In the genomic region with DNA sequence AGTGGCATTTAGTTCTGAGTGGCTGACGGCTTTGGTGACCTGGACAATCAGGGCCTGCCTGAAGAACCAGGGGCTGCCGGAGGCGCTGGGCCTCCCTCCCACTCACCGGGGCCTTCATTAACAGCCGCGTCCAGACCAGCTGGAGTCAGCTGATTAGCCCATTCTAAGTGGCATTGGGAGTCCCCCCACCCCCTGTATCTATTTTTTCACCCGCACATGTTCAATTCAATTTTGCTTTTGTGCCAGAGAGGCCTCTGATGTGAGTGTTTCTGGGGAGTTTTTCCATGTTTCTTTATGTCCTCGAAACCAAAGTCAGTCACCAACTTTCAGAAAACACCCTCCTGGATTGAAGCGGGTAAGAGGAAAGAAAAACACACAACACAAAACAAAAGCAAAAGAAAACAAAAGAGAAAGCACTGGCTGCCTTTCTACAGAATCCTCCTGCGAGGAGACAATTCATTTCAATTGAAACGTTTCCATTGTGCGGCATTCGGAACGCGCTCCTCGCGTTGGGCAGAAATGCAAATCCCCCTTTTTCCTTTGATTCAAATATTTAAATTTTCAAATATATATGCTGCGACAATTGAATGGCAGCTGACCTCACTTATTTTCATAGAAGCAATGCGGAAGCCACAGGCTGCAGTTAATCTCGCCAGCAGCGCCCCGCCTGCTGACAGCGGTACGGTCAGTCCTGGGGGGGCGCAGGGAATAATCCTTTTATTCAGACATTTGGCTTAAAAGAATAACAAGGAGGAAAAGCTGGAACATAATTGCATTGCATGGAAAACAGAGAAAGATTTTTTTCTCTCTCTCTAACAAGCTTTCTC, we compare ENCODE assay signal across 14 cellular contexts. TPM values are rescaled to one million over a fixed set of nuclear protein-coding genes. Genes with fewer than 3 reads are reported as not detected.
DNase-seq lines count a peak whose midpoint lies in the region; ATAC-seq and TF ChIP-seq lines count a peak whose summit lies in the region.
"Had no signal": no experiment of that assay in that cellular context is flagged by ENCODE, and none has a peak within 500 bp of the region (broad histone marks: within the 10 kb centered on the region; RNA-seq: fewer than 3 reads in every experiment).

No MANE protein-coding gene starts in this region.

- no peak for ATAC-seq in HG02571 (IDR thresholded peaks at IDR 0.05; ENCODE audit: unreplicated experiment)
- ATAC-seq: CD8-positive, alpha-beta T cell; PC-3 had no signal

- H3K4me1 ChIP-seq in HUES48 (ENCODE audit: control insufficient read depth, insufficient read depth, low read length) (peaks cover 34% of the 10 kb centered on the region), smooth muscle cell (ENCODE audit: low read depth) (peaks cover 16% of the 10 kb centered on the region), Caco-2 (peaks cover 5% of the 10 kb centered on the region)

- H4K20me1 ChIP-seq in smooth muscle cell (ENCODE audit: low read depth) = no peaks in the 10 kb centered on the region

- H3K79me2 ChIP-seq in smooth muscle cell (ENCODE audit: low read depth) = no peaks in the 10 kb centered on the region

- TF ChIP-seq CTCF in smooth muscle cell (IDR thresholded peaks at IDR 0.05; ENCODE audit: borderline replicate concordance, insufficient read depth, poor library complexity, severe bottlenecking) (no peak), Caco-2 (IDR thresholded peaks at IDR 0.05; ENCODE audit: insufficient read depth in 1 of 2, low read depth in 1 of 2, low read length in 1 of 2, severe bottlenecking in 1 of 2, unreplicated experiment in 1 of 2) (no peak)

- H3K27me3 Mint-ChIP-seq in Caco-2 (ENCODE audit: insufficient read depth, unreplicated experiment) = no peaks in the 10 kb centered on the region

- no peaks in the 10 kb centered on the region for H3F3A ChIP-seq in smooth muscle cell (ENCODE audit: low read depth)

- H3K9ac ChIP-seq in HUES48 (ENCODE audit: low read depth, low read length) (no peak overlapping the region), smooth muscle cell (ENCODE audit: low read depth) (no peak overlapping the region)

- H3K27ac ChIP-seq in HUES48 (ENCODE audit: low read depth, low read length) (no peak overlapping the region), angular gyrus (ENCODE audit: low read depth, low read length) (peak overlapping the region; percentile 92), smooth muscle cell (ENCODE audit: low read depth) (no peak overlapping the region)

- no peak overlapping the region for H3K27ac Mint-ChIP-seq in Caco-2 (ENCODE audit: unreplicated experiment)
- H3K27ac Mint-ChIP-seq: activated T-helper 1 cell treated with anti-CD3 and anti-CD28 coated beads, Interleukin-12 subunit alpha, Interleukin-12 subunit beta, Interleukin-2, Interleukin-4 antibody, amounts not matched to agents 30 ng/mL and 10 ng/mL and 1 ng/mL, durations not matched to agents 14 hours and 24 hours and 36 hours; CD8-positive, alpha-beta T cell had no signal

- H3K4me2 ChIP-seq in smooth muscle cell = peak overlapping the region; percentile 79

- H3K36me3 Mint-ChIP-seq in Caco-2 (ENCODE audit: insufficient read depth, unreplicated experiment) = peaks cover 10% of the 10 kb centered on the region
- H3K36me3 Mint-ChIP-seq: CD8-positive, alpha-beta T cell had no signal

- POLR2A ChIA-PET in Caco-2 (lab: Charles Lee) = no interaction called here

- H3K9me3 ChIP-seq in HUES48 (ENCODE audit: control insufficient read depth, insufficient read depth, low read length) = no peaks in the 10 kb centered on the region
- H3K9me3 ChIP-seq in smooth muscle cell (replicated peaks; ENCODE audit: low read depth) = no peaks in the 10 kb centered on the region
- H3K9me3 ChIP-seq in Caco-2 = no peaks in the 10 kb centered on the region

- H3K4me3 ChIP-seq in HUES48 (ENCODE audit: low read depth, low read length) (peak overlapping the region; percentile 22; the same call in 1 of the 2 replicates), smooth muscle cell (peak overlapping the region; percentile 31), Caco-2 (ENCODE audit: low read depth, low read length) (no peak overlapping the region)

- peaks cover 89% of the 10 kb centered on the region for H3K27me3 ChIP-seq in HUES48 (ENCODE audit: control insufficient read depth, insufficient read depth, low read length)
- H3K27me3 ChIP-seq in smooth muscle cell (ENCODE audit: low read depth) = peaks cover 38% of the 10 kb centered on the region
- no peaks in the 10 kb centered on the region for H3K27me3 ChIP-seq in Caco-2 (replicated peaks; ENCODE audit: control insufficient read depth, insufficient read depth, low read length)

- no TSS peak for BruUV-seq in Caco-2 (replicated peaks; lab: Mats Ljungman, UMichigan)

- no peaks in the 10 kb centered on the region for H3K36me3 ChIP-seq in HUES48 (ENCODE audit: control insufficient read depth, insufficient read depth, low read length)
- no peaks in the 10 kb centered on the region for H3K36me3 ChIP-seq in smooth muscle cell (ENCODE audit: low read depth)
- no peaks in the 10 kb centered on the region for H3K36me3 ChIP-seq in Caco-2 (ENCODE audit: control insufficient read depth, insufficient read depth, low read length)

- H3K9me3 Mint-ChIP-seq in Caco-2 (ENCODE audit: unreplicated experiment) = no peaks in the 10 kb centered on the region
- H3K9me3 Mint-ChIP-seq: activated T-helper 1 cell treated with anti-CD3 and anti-CD28 coated beads, Interleukin-12 subunit alpha, Interleukin-12 subunit beta, Interleukin-2, Interleukin-4 antibody, amounts not matched to agents 30 ng/mL and 10 ng/mL and 1 ng/mL, durations not matched to agents 14 hours and 24 hours and 36 hours; CD8-positive, alpha-beta T cell had no signal

- CTCF ChIA-PET in Caco-2 (lab: Charles Lee) = no interaction called here

- DNase-seq in inferior parietal cortex (ENCODE audit: extremely low spot score) (peak; percentile 52), smooth muscle cell (lab: John Stamatoyannopoulos, UW; ENCODE audit: unreplicated experiment) (no peak), NCI-H69 (lab: John Stamatoyannopoulos, UW) (no peak), Caco-2 (no peak), HPDE6-E6E7 (ENCODE audit: extremely low spot score) (no peak)
- DNase-seq: activated CD4-positive, alpha-beta T cell treated with anti-CD3 and anti-CD28 coated beads, Interleukin-2, amount 50 U/mL, for 1 hour; CD8-positive, alpha-beta T cell; GDM1; NCI-H2227 treated with DMSO at 0.1 percent for 48 hours; PC-3 had no signal

- WGBS in smooth muscle cell (ENCODE audit: low lambda C conversion rate) = 43% methylated on average over 25 of the region's 25 CpGs

- peaks cover 12% of the 10 kb centered on the region for H3K4me1 Mint-ChIP-seq in Caco-2 (ENCODE audit: low read depth, unreplicated experiment)

- peak overlapping the region; percentile 51 for H2AFZ ChIP-seq in smooth muscle cell (ENCODE audit: low read depth)

- intact Hi-C loops in Caco-2 (cut with micrococcal nuclease; ENCODE audit: unreplicated experiment) = no loop called here

- H3K4me3 Mint-ChIP-seq in Caco-2 (ENCODE audit: unreplicated experiment) = no peak overlapping the region
- H3K4me3 Mint-ChIP-seq: activated T-helper 1 cell treated with anti-CD3 and anti-CD28 coated beads, Interleukin-12 subunit alpha, Interleukin-12 subunit beta, Interleukin-2, Interleukin-4 antibody, amounts not matched to agents 30 ng/mL and 10 ng/mL and 1 ng/mL, durations not matched to agents 14 hours and 24 hours and 36 hours; CD8-positive, alpha-beta T cell had no signal

RNA-seq across cellular contexts. Expression of gene CDKN1C, which starts 17.6 kb away (rescaled TPM):
- total RNA-seq in smooth muscle cell (171 and 194 TPM in 2 replicates), Caco-2 (2022) (15.0 and 25.5 TPM in 2 replicates)
- polyA plus RNA-seq in smooth muscle cell = 303 and 392 TPM in 2 replicates
